In genomic region chr17:12688382-12688781, GRCh38 we compare ENCODE assay signal across 1 cellular context.
TF ChIP-seq lines count a peak whose summit lies in the region.

No MANE protein-coding gene starts in this region.

TF ChIP-seq in GM12878, 131 proteins besides CTCF, POLR2A, EP300 and RAD21 (continued from another document):
- TF ChIP-seq E4F1 (IDR thresholded peaks at IDR 0.05; ENCODE audit: borderline replicate concordance, partially characterized antibody), result peak; percentile 17
